ENCODE assay signal across 20 cellular contexts in the genomic region with DNA sequence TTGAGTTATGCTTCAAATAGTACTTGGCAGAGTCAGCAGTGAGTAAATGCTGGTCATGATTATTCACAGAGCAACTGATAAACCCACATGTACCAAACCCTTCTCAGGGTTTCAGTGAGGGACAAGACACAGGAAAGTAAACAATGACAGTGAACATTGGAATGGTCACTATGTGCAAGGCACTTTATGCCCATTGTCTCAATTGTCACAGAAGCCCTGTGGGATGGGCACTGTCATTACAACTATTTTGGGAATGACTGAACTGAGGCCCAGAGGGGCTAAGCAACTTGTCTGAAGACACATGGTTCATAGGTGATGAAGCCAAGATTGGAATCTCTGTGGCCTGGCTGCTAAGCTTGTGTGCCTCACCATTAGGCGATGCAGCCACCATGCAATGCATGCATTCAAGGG.
DNase-seq lines count a peak whose midpoint lies in the region; ATAC-seq, FAIRE-seq and TF ChIP-seq lines count a peak whose summit lies in the region.
"Had no signal": no experiment of that assay in that cellular context is flagged by ENCODE, and none has a peak within 500 bp of the region (broad histone marks: within the 10 kb centered on the region; RNA-seq: fewer than 3 reads in every experiment).

No MANE protein-coding gene starts in this region.

- TF ChIP-seq CTCF in fibroblast of mammary gland (conservative IDR thresholded peaks at IDR 0.05; ENCODE audit: control insufficient read depth, insufficient read depth, low read depth, low read length) (no peak), sigmoid colon (IDR thresholded peaks at IDR 0.05) (no peak), OCI-LY7 (conservative IDR thresholded peaks at IDR 0.05; ENCODE audit: low read length) (no peak), left ventricle myocardium inferior (IDR thresholded peaks at IDR 0.05; ENCODE audit: borderline replicate concordance) (no peak)

- 90 to 95% methylated on average over 1 of the region's 1 CpG for WGBS in sigmoid colon, 2 donors

- H3K9me3 ChIP-seq in sigmoid colon (peaks cover 0 to 4% (median 0%) of the 10 kb centered on the region in 4 donors), OCI-LY7 (ENCODE audit: low read length) (no peaks in the 10 kb centered on the region), left ventricle myocardium inferior (replicated peaks) (peaks cover 4% of the 10 kb centered on the region)
- H3K9me3 ChIP-seq: body of pancreas, transverse colon had no signal

- no peaks in the 10 kb centered on the region for H3K9me2 ChIP-seq in OCI-LY7 (ENCODE audit: insufficient read depth, low read length)

- no peak for ATAC-seq in GM21526 (IDR thresholded peaks at IDR 0.05; ENCODE audit: low FRiP score, unreplicated experiment)
- ATAC-seq: activated CD4-positive, alpha-beta T cell treated with anti-CD3 and anti-CD28 coated beads for 36 hours; body of pancreas; heart right ventricle had no signal

- H3K4me2 ChIP-seq in OCI-LY7 (ENCODE audit: low read length), result no peak overlapping the region

- FAIRE-seq in RCC 7860 (lab: Jason Lieb, UNC), result no peak
- FAIRE-seq: GM18507 had no signal

- H3K4me3 ChIP-seq in fibroblast of mammary gland (ENCODE audit: control insufficient read depth, low read depth, low read length) (no peak overlapping the region), sigmoid colon (no peak overlapping the region), OCI-LY7 (ENCODE audit: low read depth, low read length, poor library complexity, severe bottlenecking) (no peak overlapping the region), left ventricle myocardium inferior (no peak overlapping the region)
- H3K4me3 ChIP-seq: body of pancreas, heart right ventricle, skin epidermis, transverse colon had no signal

- H2AFZ ChIP-seq in OCI-LY7 (ENCODE audit: low read length), result no peak overlapping the region

- no peak overlapping the region for H3K27ac ChIP-seq in sigmoid colon
- H3K27ac ChIP-seq in OCI-LY7 (ENCODE audit: low read depth, low read length, poor library complexity, severe bottlenecking), result no peak overlapping the region
- no peak overlapping the region for H3K27ac ChIP-seq in left ventricle myocardium inferior (replicated peaks)
- H3K27ac ChIP-seq: body of pancreas, heart right ventricle, skin epidermis, transverse colon had no signal

- no peak for TF ChIP-seq EP300 in sigmoid colon (IDR thresholded peaks at IDR 0.05)

- BruUV-seq in OCI-LY7 (replicated peaks; lab: Mats Ljungman, UMichigan), result no TSS peak

- H3K4me1 ChIP-seq in sigmoid colon (no peaks in the 10 kb centered on the region), OCI-LY7 (ENCODE audit: insufficient read depth, low read length, poor library complexity, severe bottlenecking) (no peaks in the 10 kb centered on the region), left ventricle myocardium inferior (no peaks in the 10 kb centered on the region)
- H3K4me1 ChIP-seq: body of pancreas, heart right ventricle, transverse colon had no signal

- H3K27me3 ChIP-seq in sigmoid colon (peaks cover 0 to 24% (median 13%) of the 10 kb centered on the region in 3 donors), left ventricle myocardium inferior (ENCODE audit: low read depth) (peaks cover 92% of the 10 kb centered on the region)
- H3K27me3 ChIP-seq: body of pancreas had no signal

- no peak for TF ChIP-seq POLR2A in sigmoid colon (IDR thresholded peaks at IDR 0.05)

- no peaks in the 10 kb centered on the region for H4K20me1 ChIP-seq in OCI-LY7 (ENCODE audit: insufficient read depth, low read length)

- no peaks in the 10 kb centered on the region for H3K79me2 ChIP-seq in OCI-LY7 (ENCODE audit: insufficient read depth, low read depth, low read length)

- intact Hi-C loops in sigmoid colon (cut with DNase I) (no loop called here), OCI-LY7 (cut with micrococcal nuclease; ENCODE audit: unreplicated experiment) (no loop called here), left ventricle myocardium inferior (cut with micrococcal nuclease) (no loop called here)

- H3K36me3 ChIP-seq in sigmoid colon (no peaks in the 10 kb centered on the region), OCI-LY7 (ENCODE audit: insufficient read depth, low read length) (no peaks in the 10 kb centered on the region), left ventricle myocardium inferior (no peaks in the 10 kb centered on the region)
- H3K36me3 ChIP-seq: heart right ventricle, transverse colon had no signal

- CTCF ChIA-PET in OCI-LY7 (lab: Charles Lee; ENCODE audit: unreplicated experiment), result no interaction called here

- DNase-seq in 8988T (peak; percentile 57), GM04503 (ENCODE audit: low read depth) (peak; percentile 37), RCC 7860 (ENCODE audit: low spot score) (peak; percentile 86), fibroblast of mammary gland (ENCODE audit: low read depth) (peak; percentile 63), sigmoid colon (no peak), OCI-LY7 (ENCODE audit: low spot score) (no peak), left ventricle myocardium inferior (no peak)
- DNase-seq: activated CD4-positive, alpha-beta T cell treated with anti-CD3 and anti-CD28 coated beads for 36 hours; activated naive CD4-positive, alpha-beta T cell treated with anti-CD3 and anti-CD28 coated beads for 36 hours; body of pancreas; Calu3; dermis blood vessel endothelial cell; heart right ventricle; NCI-H2081; NCI-H69; stimulated activated CD4-positive, alpha-beta T cell treated with anti-CD3 and anti-CD28 coated beads, Interleukin-4, amount 100 ng/mL, for 4 hours; transverse colon had no signal

- POLR2A ChIA-PET in OCI-LY7 (lab: Charles Lee), result no interaction called here

Comparison
In these comparisons a context has a peak if more than half of its experiments do, and no peak if none do; other contexts are left out.
1. DNase-seq: peak in 8988T (single experiment), GM04503 (single experiment), RCC 7860 (single experiment) and fibroblast of mammary gland (single experiment); none in sigmoid colon (single experiment), OCI-LY7 (single experiment) and left ventricle myocardium inferior (single experiment).